ENCODE assay signal across 8 cellular contexts in genomic region chr11:128031538-128032134, GRCh38.
DNase-seq lines count a peak whose midpoint lies in the region; ATAC-seq and TF ChIP-seq lines count a peak whose summit lies in the region.
"Not testable (repeated sequence)": the region's sequence is repeated elsewhere in the genome, so short reads cannot be mapped to it uniquely, and the experiment has no call there.

No MANE protein-coding gene starts in this region.

- H3K9me3 Mint-ChIP-seq in GM23338 = not testable (repeated sequence)

- not testable (repeated sequence) for H3K9me3 ChIP-seq in stomach

- not testable (repeated sequence) for H3K27me3 ChIP-seq in GM23338 (ENCODE audit: insufficient read depth); stomach

- not testable (repeated sequence) for H3K4me3 ChIP-seq in GM23338; epithelial cell of proximal tubule (ENCODE audit: low read depth, low read length); stomach

- 48 to 53% (median 52%) methylated on average over 14 of the region's 14 CpGs for WGBS in stomach, 5 donors

- H3K4me2 ChIP-seq in GM23338 = not testable (repeated sequence)

- peak; percentile 94 for ATAC-seq in GM23338

- H3K4me1 Mint-ChIP-seq in GM23338 = peaks cover 14% of the 10 kb centered on the region; the same call in 2 of the 3 replicates

- not testable (repeated sequence) for TF ChIP-seq POLR2A in stomach (IDR thresholded peaks at IDR 0.05)

- not testable (repeated sequence) for H3K36me3 Mint-ChIP-seq in GM23338 (ENCODE audit: low read depth)

- H3K9me2 ChIP-seq in GM23338 (ENCODE audit: insufficient read depth) = not testable (repeated sequence)

- H3K79me2 ChIP-seq in GM23338 (replicated peaks; ENCODE audit: insufficient read depth) = not testable (repeated sequence)

- not testable (repeated sequence) for H2AFZ ChIP-seq in GM23338

- H3K4me1 ChIP-seq in GM23338 (ENCODE audit: insufficient read depth); stomach: not testable (repeated sequence)

- H4K20me1 ChIP-seq in GM23338 (replicated peaks; ENCODE audit: insufficient read depth) = not testable (repeated sequence)

- TF ChIP-seq CTCF in GM23338 (conservative IDR thresholded peaks at IDR 0.05; ENCODE audit: low read depth in 2 of 2) (peak; percentile 88 to 93), epithelial cell of proximal tubule (conservative IDR thresholded peaks at IDR 0.05; ENCODE audit: low read depth, low read length) (peak; percentile 80), stomach (IDR thresholded peaks at IDR 0.05) (peak in 5 of 7 experiments; percentile 55 to 68 (median 63))

- not testable (repeated sequence) for H3F3A ChIP-seq in GM23338 (replicated peaks; ENCODE audit: low read depth)

- not testable (repeated sequence) for H3K27me3 Mint-ChIP-seq in GM23338 (ENCODE audit: insufficient read depth, low read depth, poor library complexity)

- H3K27ac Mint-ChIP-seq in GM23338 = not testable (repeated sequence)

- H3K36me3 ChIP-seq in GM23338 (ENCODE audit: insufficient read depth); stomach: not testable (repeated sequence)

- intact Hi-C loops in stomach (cut with DNase I; ENCODE audit: low total_unique reads) = not testable (repeated sequence)

- not testable (repeated sequence) for TF ChIP-seq EP300 in stomach (IDR thresholded peaks at IDR 0.05)

- not testable (repeated sequence) for H3K4me3 Mint-ChIP-seq in GM23338

- peak; percentile 76 for DNase-seq in ELR (ENCODE audit: low read depth)
- DNase-seq in GM23338 (ENCODE audit: low spot score) = peak; percentile 76
- peak; percentile 80 to 81 for DNase-seq in Kasumi-1 (lab: John Stamatoyannopoulos, UW)
- DNase-seq in OCI-M1 (lab: John Stamatoyannopoulos, UW) = peak; percentile 80
- peak; percentile 62 for DNase-seq in activated T-cell treated with anti-CD3 and anti-CD28 coated beads for 4 hours
- not testable (repeated sequence) for DNase-seq in epithelial cell of proximal tubule (ENCODE audit: low read depth)
- DNase-seq in myocyte (ENCODE audit: low read depth) = peak; percentile 73
- DNase-seq in stomach = peak; percentile 34

- not testable (repeated sequence) for H3K27ac ChIP-seq in GM23338 (ENCODE audit: low read depth); stomach
